ENCODE assay signal across 12 cellular contexts in the genomic region with DNA sequence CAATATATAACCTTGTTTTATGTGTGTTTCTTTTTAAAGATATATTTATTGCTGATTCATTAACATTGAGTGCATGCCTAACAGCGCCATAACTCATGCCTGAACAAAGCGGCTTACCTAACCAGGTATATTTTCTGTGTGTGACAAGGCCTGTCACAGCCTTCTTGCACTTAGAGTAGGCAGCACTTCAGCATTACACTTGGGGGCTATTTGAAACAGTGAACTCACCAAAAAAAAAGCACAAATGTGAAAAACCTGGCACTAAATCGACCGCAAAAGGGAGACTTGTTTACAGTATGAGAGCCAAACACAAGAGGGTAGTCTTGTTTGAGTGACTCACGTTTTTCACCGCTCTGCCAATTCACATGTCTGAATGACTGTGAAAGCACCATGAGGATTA.
DNase-seq lines count a peak whose midpoint lies in the region; ATAC-seq and TF ChIP-seq lines count a peak whose summit lies in the region.
"Had no signal": no experiment of that assay in that cellular context is flagged by ENCODE, and none has a peak within 500 bp of the region (broad histone marks: within the 10 kb centered on the region; RNA-seq: fewer than 3 reads in every experiment).

No MANE protein-coding gene starts in this region.

- WGBS in esophagus, 2 donors: 50 to 70% methylated on average over 6 of the region's 6 CpGs
- WGBS in psoas muscle, 3 donors: 51 to 71% (median 55%) methylated on average over 6 of the region's 6 CpGs

- H3K27ac ChIP-seq in esophagus (ENCODE audit: low read depth in 2 of 2, low read length in 1 of 2) (peak overlapping the region; percentile 47 to 74), psoas muscle (peak overlapping the region; percentile 71)

- H3K4me1 ChIP-seq in esophagus (ENCODE audit: control insufficient read depth in 2 of 2, insufficient read depth in 2 of 2, low read length in 1 of 2): no peaks in the 10 kb centered on the region
- peaks cover 9% of the 10 kb centered on the region for H3K4me1 ChIP-seq in psoas muscle

- H3K27me3 ChIP-seq in esophagus (ENCODE audit: control insufficient read depth in 1 of 2, insufficient read depth in 2 of 2, low read length in 2 of 2) (no peaks in the 10 kb centered on the region), psoas muscle (ENCODE audit: insufficient read depth in 3 of 3, low read length in 2 of 3) (no peaks in the 10 kb centered on the region)

- no peak overlapping the region for H3K4me3 ChIP-seq in esophagus (ENCODE audit: low read depth in 1 of 2, low read length in 2 of 2)
- H3K4me3 ChIP-seq in psoas muscle: peak overlapping the region; percentile 17

- TF ChIP-seq CTCF in psoas muscle (IDR thresholded peaks at IDR 0.05): no peak

- DNase-seq in GM04504 (ENCODE audit: low read depth) (peak; percentile 44), NCI-H460 (ENCODE audit: extremely low read depth, low read depth) (peak; percentile 66), psoas muscle (no peak), NCI-H1930 (lab: John Stamatoyannopoulos, UW) (no peak)
- no peak for DNase-seq in stimulated activated CD4-positive, alpha-beta T cell treated with anti-CD3 and anti-CD28 coated beads, Interleukin-12 subunit alpha, Interleukin-12 subunit beta, amount 100 ng/mL, for 4 hours
- DNase-seq: activated CD4-positive, alpha-beta memory T cell treated with anti-CD3 and anti-CD28 coated beads for 36 hours; islet precursor cell; NCI-H226; occipital lobe; stimulated activated CD4-positive, alpha-beta T cell treated with anti-CD3 and anti-CD28 coated beads, Interleukin-2, amount 100 ng/mL, for 48 hours had no signal

- H3K9me3 ChIP-seq in esophagus (ENCODE audit: control insufficient read depth in 2 of 2, insufficient read depth in 1 of 2, low read depth in 1 of 2, low read length in 1 of 2) (no peaks in the 10 kb centered on the region), psoas muscle (no peaks in the 10 kb centered on the region)

- peak; percentile 51 to 83 (median 64) for ATAC-seq in psoas muscle
- no peak for ATAC-seq in HG03457 (IDR thresholded peaks at IDR 0.05; ENCODE audit: unreplicated experiment)

- H3K36me3 ChIP-seq in esophagus (ENCODE audit: control insufficient read depth in 2 of 2, insufficient read depth in 2 of 2, low read length in 1 of 2) (no peaks in the 10 kb centered on the region), psoas muscle (ENCODE audit: insufficient read depth in 1 of 2, low read depth in 1 of 2) (no peaks in the 10 kb centered on the region)

- intact Hi-C loops in psoas muscle (cut with DNase I): loop anchor here in 1 of 2 donors (5.0 to 10.0 kb wide), 2 partner anchors 34 to 112 kb away; partner anchors contain the start of gene DISP1

Comparison
In these comparisons a context has a peak if more than half of its experiments do, and no peak if none do; other contexts are left out.
1. DNase-seq: peak in GM04504 (single experiment) and NCI-H460 (single experiment); none in psoas muscle (0 of 2), NCI-H1930 (0 of 2) and stimulated activated CD4-positive, alpha-beta T cell treated with anti-CD3 and anti-CD28 coated beads, Interleukin-12 subunit alpha, Interleukin-12 subunit beta, amount 100 ng/mL, for 4 hours (single experiment).